Comparison of ENCODE assay signal across 13 cellular contexts in genomic region chr2:64538764-64539433, GRCh38. TPM values are rescaled to one million over a fixed set of nuclear protein-coding genes. Genes with fewer than 3 reads are reported as not detected.
A peak's percentile ranks its signal among the peaks of the same experiment; 100 is the strongest.
DNase-seq lines count a peak whose midpoint lies in the region; ATAC-seq and TF ChIP-seq lines count a peak whose summit lies in the region.
"Had no signal": no experiment of that assay in that cellular context is flagged by ENCODE, and none has a peak within 500 bp of the region (broad histone marks: within the 10 kb centered on the region; RNA-seq: fewer than 3 reads in every experiment).

No MANE protein-coding gene starts in this region.

- in situ Hi-C loops in brain microvascular endothelial cell (cut with HindIII; ENCODE audit: low pct_ligation_motif_present, low sequenced_read_pairs), result no loop called here

- H3K27me3 ChIP-seq in brain microvascular endothelial cell (replicated peaks) (no peaks in the 10 kb centered on the region), upper lobe of right lung (no peaks in the 10 kb centered on the region)
- H3K27me3 ChIP-seq: BLaER1 treated with 17β-estradiol and CSF1 and Interleukin-3, amounts not matched to agents 10 nM and 100 nM; stomach had no signal

- peak; percentile 46 for ATAC-seq in GM19351 (IDR thresholded peaks at IDR 0.05; ENCODE audit: unreplicated experiment)
- peak; percentile 45 for ATAC-seq in HG02884 (IDR thresholded peaks at IDR 0.05; ENCODE audit: unreplicated experiment)
- no peak for ATAC-seq in GM19452 (IDR thresholded peaks at IDR 0.05; ENCODE audit: unreplicated experiment)
- ATAC-seq in GM21528 (IDR thresholded peaks at IDR 0.05; ENCODE audit: low FRiP score, unreplicated experiment), result no peak
- no peak for ATAC-seq in upper lobe of right lung

- DNase-seq in GM12864 (ENCODE audit: low read depth) (no peak), brain microvascular endothelial cell (peak; percentile 34), NCI-H2107 (lab: John Stamatoyannopoulos, UW) (no peak), upper lobe of right lung (no peak)
- DNase-seq: GOT3, islet precursor cell, NCI-H1105 treated with DMSO at 0.1 percent for 48 hours, stomach had no signal

- H3K4me1 ChIP-seq in upper lobe of right lung, result peaks cover 9% of the 10 kb centered on the region

- intact Hi-C loops in upper lobe of right lung (cut with DNase I), result no loop called here

- no peaks in the 10 kb centered on the region for H3K36me3 ChIP-seq in brain microvascular endothelial cell (replicated peaks)
- no peaks in the 10 kb centered on the region for H3K36me3 ChIP-seq in upper lobe of right lung
- H3K36me3 ChIP-seq: stomach had no signal

- TF ChIP-seq CTCF in GM12864 (IDR thresholded peaks at IDR 0.05; ENCODE audit: low read depth, low read length, missing control alignments), result no peak
- no peak for TF ChIP-seq CTCF in brain microvascular endothelial cell (IDR thresholded peaks at IDR 0.05; ENCODE audit: low read depth, low read length, missing control alignments)
- no peak for TF ChIP-seq CTCF in upper lobe of right lung (IDR thresholded peaks at IDR 0.05)

- peak overlapping the region; percentile 15; the same call in 1 of the 2 replicates for H3K4me3 ChIP-seq in GM12864 (ENCODE audit: low read depth, low read length)
- H3K4me3 ChIP-seq in brain microvascular endothelial cell (ENCODE audit: low read depth, low read length), result no peak overlapping the region
- H3K4me3 ChIP-seq in upper lobe of right lung, result no peak overlapping the region
- H3K4me3 ChIP-seq: BLaER1 treated with 17β-estradiol and CSF1 and Interleukin-3, amounts not matched to agents 10 nM and 100 nM; stomach had no signal

- no peaks in the 10 kb centered on the region for H3K9me3 ChIP-seq in upper lobe of right lung
- H3K9me3 ChIP-seq: BLaER1 treated with 17β-estradiol and CSF1 and Interleukin-3, amounts not matched to agents 10 nM and 100 nM; stomach had no signal

- H3K27ac ChIP-seq in brain microvascular endothelial cell, result peak overlapping the region; percentile 3
- H3K27ac ChIP-seq in upper lobe of right lung, result no peak overlapping the region
- H3K27ac ChIP-seq: BLaER1 treated with 17β-estradiol and CSF1 and Interleukin-3, amounts not matched to agents 10 nM and 100 nM had no signal

RNA-seq across cellular contexts. Expression of gene AFTPH, which starts 14.8 kb away (rescaled TPM):
- total RNA-seq in upper lobe of right lung, result 40.2 TPM

Comparison
In these comparisons a context has a peak if more than half of its experiments do, and no peak if none do; other contexts are left out.
1. ATAC-seq: peak in GM19351 (single experiment) and HG02884 (single experiment); none in GM19452 (single experiment), GM21528 (single experiment) and upper lobe of right lung (single experiment).